16 cellular contexts compared by ENCODE assay signal in the genomic region with DNA sequence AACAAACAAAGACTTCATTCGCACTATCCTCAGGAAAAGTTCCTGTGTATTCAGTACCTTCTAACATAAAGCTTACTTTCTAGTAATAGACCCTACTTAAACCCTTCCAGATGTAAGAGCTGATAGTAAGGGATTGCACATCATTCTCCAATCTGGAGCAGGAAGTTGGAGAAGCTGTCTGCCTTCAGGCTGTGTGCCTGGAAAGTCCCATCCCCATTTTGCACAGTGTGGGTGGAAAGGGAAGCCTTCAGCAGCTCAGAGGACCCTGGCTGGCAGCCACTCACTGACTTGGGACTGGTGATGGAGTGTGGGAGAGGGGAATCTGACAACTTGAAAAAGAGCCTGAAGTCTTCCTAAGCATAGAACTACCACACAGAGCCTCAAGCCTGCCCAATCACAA.
DNase-seq lines count a peak whose midpoint lies in the region; ATAC-seq and TF ChIP-seq lines count a peak whose summit lies in the region.
"Had no signal": no experiment of that assay in that cellular context is flagged by ENCODE, and none has a peak within 500 bp of the region (broad histone marks: within the 10 kb centered on the region; RNA-seq: fewer than 3 reads in every experiment).

No MANE protein-coding gene starts in this region.

- no peak for TF ChIP-seq POLR2A in breast epithelium (IDR thresholded peaks at IDR 0.05)

- H3K27ac Mint-ChIP-seq in MCF 10A (ENCODE audit: low read depth, unreplicated experiment): no peak overlapping the region
- no peak overlapping the region for H3K27ac Mint-ChIP-seq in naive thymus-derived CD4-positive, alpha-beta T cell
- H3K27ac Mint-ChIP-seq: activated CD8-positive, alpha-beta T cell treated with anti-CD3 and anti-CD28 coated beads for 36 hours; progenitor cell of endocrine pancreas; stimulated activated memory B cell treated with anti-CD40 and anti-IgM and Interleukin-4, amounts not matched to agents 10 μg/mL and 1 μg/mL and 100 μg/mL, for 72 hours had no signal

- no peak overlapping the region for H2AFZ ChIP-seq in PC-3 (ENCODE audit: low read length)

- H3K4me3 ChIP-seq in breast epithelium: no peak overlapping the region
- H3K4me3 ChIP-seq in PC-3 (ENCODE audit: low read length): no peak overlapping the region
- H3K4me3 ChIP-seq in fibroblast of mammary gland (ENCODE audit: control insufficient read depth, low read depth, low read length): no peak overlapping the region
- H3K4me3 ChIP-seq in upper lobe of right lung: no peak overlapping the region
- H3K4me3 ChIP-seq in naive thymus-derived CD4-positive, alpha-beta T cell (ENCODE audit: low read length): no peak overlapping the region
- H3K4me3 ChIP-seq: adrenal gland, transverse colon had no signal

- no peak overlapping the region for H3K4me3 Mint-ChIP-seq in MCF 10A (ENCODE audit: unreplicated experiment)
- H3K4me3 Mint-ChIP-seq in naive thymus-derived CD4-positive, alpha-beta T cell: no peak overlapping the region
- H3K4me3 Mint-ChIP-seq: activated CD8-positive, alpha-beta T cell treated with anti-CD3 and anti-CD28 coated beads for 36 hours; effector memory CD8-positive, alpha-beta T cell; stimulated activated memory B cell treated with anti-CD40 and anti-IgM and Interleukin-4, amounts not matched to agents 10 μg/mL and 1 μg/mL and 100 μg/mL, for 72 hours had no signal

- DNase-seq in MCF 10A (ENCODE audit: unreplicated experiment) (peak; percentile 23), breast epithelium (ENCODE audit: low spot score in 2 of 2) (no peak), PC-3 (peak; percentile 59), fibroblast of mammary gland (ENCODE audit: low read depth) (peak; percentile 31), upper lobe of right lung (no peak), NCI-H2107 treated with DMSO at 0.1 percent for 48 hours (lab: John Stamatoyannopoulos, UW; ENCODE audit: unreplicated experiment) (no peak), NCI-H748 treated with DMSO at 0.1 percent for 48 hours (lab: John Stamatoyannopoulos, UW) (no peak)
- no peak for DNase-seq in naive thymus-derived CD4-positive, alpha-beta T cell
- DNase-seq: activated CD8-positive, alpha-beta T cell treated with anti-CD3 and anti-CD28 coated beads for 36 hours; adrenal gland; CD8-positive, alpha-beta memory T cell; effector memory CD8-positive, alpha-beta T cell; NCI-H1694; transverse colon had no signal

- no peaks in the 10 kb centered on the region for H3K9me3 Mint-ChIP-seq in MCF 10A (ENCODE audit: unreplicated experiment)
- no peaks in the 10 kb centered on the region for H3K9me3 Mint-ChIP-seq in naive thymus-derived CD4-positive, alpha-beta T cell
- H3K9me3 Mint-ChIP-seq: activated CD8-positive, alpha-beta T cell treated with anti-CD3 and anti-CD28 coated beads for 36 hours; CD8-positive, alpha-beta memory T cell; effector memory CD8-positive, alpha-beta T cell; stimulated activated memory B cell treated with anti-CD40 and anti-IgM and Interleukin-4, amounts not matched to agents 10 μg/mL and 1 μg/mL and 100 μg/mL, for 72 hours had no signal

- H3K9me3 ChIP-seq in breast epithelium (no peaks in the 10 kb centered on the region), PC-3 (ENCODE audit: low read length) (no peaks in the 10 kb centered on the region), upper lobe of right lung (no peaks in the 10 kb centered on the region)
- H3K9me3 ChIP-seq in naive thymus-derived CD4-positive, alpha-beta T cell (ENCODE audit: control insufficient read depth in 2 of 3, low read length in 3 of 3): no peaks in the 10 kb centered on the region
- H3K9me3 ChIP-seq: adrenal gland, transverse colon had no signal

- no peak overlapping the region for H3K4me2 ChIP-seq in PC-3 (ENCODE audit: low read length)

- no peaks in the 10 kb centered on the region for H4K20me1 ChIP-seq in PC-3 (ENCODE audit: low read length)

- CTCF ChIA-PET in MCF 10A (lab: Yijun Ruan, JAX) (interaction anchor here (0.5 to 0.8 kb wide), 4 partner anchors 17 to 1370 kb away, joined by 3 to 6 read pairs (median 3); no protein-coding TSS in a partner anchor), PC-3 (lab: Charles Lee) (no interaction called here)
- CTCF ChIA-PET in naive thymus-derived CD4-positive, alpha-beta T cell (lab: Charles Lee): interaction anchor here (0.6 to 0.7 kb wide), 2 partner anchors 10 to 49 kb away, joined by 4 to 6 read pairs; no protein-coding TSS in a partner anchor

- H3K27ac ChIP-seq in breast epithelium (no peak overlapping the region), PC-3 (ENCODE audit: low read length) (no peak overlapping the region), upper lobe of right lung (no peak overlapping the region)
- no peak overlapping the region for H3K27ac ChIP-seq in naive thymus-derived CD4-positive, alpha-beta T cell (ENCODE audit: low read depth, low read length)
- H3K27ac ChIP-seq: adrenal gland, transverse colon had no signal

- intact Hi-C loops in MCF 10A (cut with micrococcal nuclease) (no loop called here), breast epithelium (cut with DNase I; ENCODE audit: low total_unique reads) (no loop called here), PC-3 (cut with micrococcal nuclease) (no loop called here), upper lobe of right lung (cut with DNase I) (no loop called here)
- intact Hi-C loops in naive thymus-derived CD4-positive, alpha-beta T cell (cut with micrococcal nuclease): no loop called here

- POLR2A ChIA-PET in MCF 10A (lab: Yijun Ruan, JAX) (interaction anchor here (0.5 to 0.7 kb wide), 3 partner anchors 22 to 123 kb away, joined by 3 read pairs; no protein-coding TSS in a partner anchor), PC-3 (lab: Charles Lee; ENCODE audit: unreplicated experiment) (no interaction called here)
- POLR2A ChIA-PET in naive thymus-derived CD4-positive, alpha-beta T cell (lab: Charles Lee): interaction anchor here (0.7 kb wide), 1 partner anchor 163 kb away, joined by 4 read pairs; the partner anchor contains the start of gene ADO

- no peaks in the 10 kb centered on the region for H3F3A ChIP-seq in PC-3 (ENCODE audit: low read length, unreplicated experiment)

- no peaks in the 10 kb centered on the region for H3K36me3 ChIP-seq in breast epithelium
- H3K36me3 ChIP-seq in PC-3 (ENCODE audit: low read depth, low read length): no peaks in the 10 kb centered on the region
- no peaks in the 10 kb centered on the region for H3K36me3 ChIP-seq in upper lobe of right lung
- no peaks in the 10 kb centered on the region for H3K36me3 ChIP-seq in naive thymus-derived CD4-positive, alpha-beta T cell (ENCODE audit: control insufficient read depth in 2 of 3, insufficient read depth in 3 of 3, low read length in 3 of 3)
- H3K36me3 ChIP-seq: adrenal gland, transverse colon had no signal

- no peaks in the 10 kb centered on the region for H3K79me2 ChIP-seq in PC-3 (ENCODE audit: low read length)

- no peak overlapping the region for H3K9ac ChIP-seq in PC-3 (ENCODE audit: low read length)

- H3K4me1 ChIP-seq in breast epithelium (no peaks in the 10 kb centered on the region), PC-3 (ENCODE audit: insufficient read depth, low read length) (peaks cover 28% of the 10 kb centered on the region), upper lobe of right lung (peaks cover 29% of the 10 kb centered on the region)
- H3K4me1 ChIP-seq in naive thymus-derived CD4-positive, alpha-beta T cell (ENCODE audit: control insufficient read depth in 2 of 2, insufficient read depth in 2 of 2, low read length in 2 of 2): peaks cover 18 to 28% of the 10 kb centered on the region in 2 donors

- H3K4me1 Mint-ChIP-seq in MCF 10A (ENCODE audit: insufficient read depth, unreplicated experiment): no peaks in the 10 kb centered on the region
- H3K4me1 Mint-ChIP-seq in naive thymus-derived CD4-positive, alpha-beta T cell: peaks cover 0 to 18% (median 0%) of the 10 kb centered on the region in 7 donors

- ATAC-seq in PC-3: peak; percentile 8; the same call in 1 of the 2 replicates
- peak; percentile 33 for ATAC-seq in upper lobe of right lung
- no peak for ATAC-seq in naive thymus-derived CD4-positive, alpha-beta T cell
- ATAC-seq: activated CD8-positive, alpha-beta T cell treated with anti-CD3 and anti-CD28 coated beads for 36 hours; effector memory CD8-positive, alpha-beta T cell; stimulated activated memory B cell treated with anti-CD40 and anti-IgM and Interleukin-4, amounts not matched to agents 10 μg/mL and 1 μg/mL and 100 μg/mL, for 72 hours had no signal

- no peaks in the 10 kb centered on the region for H3K27me3 ChIP-seq in breast epithelium
- no peaks in the 10 kb centered on the region for H3K27me3 ChIP-seq in PC-3 (ENCODE audit: low read length)
- H3K27me3 ChIP-seq in upper lobe of right lung: no peaks in the 10 kb centered on the region
- no peaks in the 10 kb centered on the region for H3K27me3 ChIP-seq in naive thymus-derived CD4-positive, alpha-beta T cell (ENCODE audit: control insufficient read depth in 2 of 2, insufficient read depth in 2 of 2, low read length in 2 of 2)
- H3K27me3 ChIP-seq: adrenal gland, transverse colon had no signal

- H3K9me2 ChIP-seq in PC-3 (replicated peaks; ENCODE audit: low read length): no peaks in the 10 kb centered on the region

- BruUV-seq in MCF 10A (replicated peaks; lab: Mats Ljungman, UMichigan) (no TSS peak), PC-3 (replicated peaks; lab: Mats Ljungman, UMichigan) (no TSS peak)

- TF ChIP-seq CTCF in MCF 10A (IDR thresholded peaks at IDR 0.05; ENCODE audit: unreplicated experiment): no peak
- no peak for TF ChIP-seq CTCF in breast epithelium (IDR thresholded peaks at IDR 0.05)
- TF ChIP-seq CTCF in PC-3 (conservative IDR thresholded peaks at IDR 0.05; ENCODE audit: low read depth, low read length): no peak
- TF ChIP-seq CTCF in fibroblast of mammary gland (conservative IDR thresholded peaks at IDR 0.05; ENCODE audit: control insufficient read depth, insufficient read depth, low read depth, low read length): no peak
- no peak for TF ChIP-seq CTCF in upper lobe of right lung (IDR thresholded peaks at IDR 0.05)

- H3K27me3 Mint-ChIP-seq in MCF 10A (ENCODE audit: insufficient read depth, unreplicated experiment): no peaks in the 10 kb centered on the region
- H3K27me3 Mint-ChIP-seq in naive thymus-derived CD4-positive, alpha-beta T cell: no peaks in the 10 kb centered on the region
- H3K27me3 Mint-ChIP-seq: activated CD8-positive, alpha-beta T cell treated with anti-CD3 and anti-CD28 coated beads for 36 hours; CD8-positive, alpha-beta memory T cell; effector memory CD8-positive, alpha-beta T cell; progenitor cell of endocrine pancreas; stimulated activated memory B cell treated with anti-CD40 and anti-IgM and Interleukin-4, amounts not matched to agents 10 μg/mL and 1 μg/mL and 100 μg/mL, for 72 hours had no signal

- H3K36me3 Mint-ChIP-seq in MCF 10A (ENCODE audit: insufficient read depth, unreplicated experiment): no peaks in the 10 kb centered on the region
- H3K36me3 Mint-ChIP-seq in naive thymus-derived CD4-positive, alpha-beta T cell: peaks cover 0 to 2% (median 0%) of the 10 kb centered on the region in 5 donors
- H3K36me3 Mint-ChIP-seq: CD8-positive, alpha-beta memory T cell; stimulated activated memory B cell treated with anti-CD40 and anti-IgM and Interleukin-4, amounts not matched to agents 10 μg/mL and 1 μg/mL and 100 μg/mL, for 72 hours had no signal

Comparison
In these comparisons a context has a peak if more than half of its experiments do, and no peak if none do; other contexts are left out.
1. DNase-seq: peak in MCF 10A (single experiment), PC-3 (single experiment) and fibroblast of mammary gland (single experiment); none in breast epithelium (0 of 2), upper lobe of right lung (single experiment), NCI-H2107 treated with DMSO at 0.1 percent for 48 hours (single experiment), NCI-H748 treated with DMSO at 0.1 percent for 48 hours (single experiment) and naive thymus-derived CD4-positive, alpha-beta T cell (0 of 9).